Comparison of ENCODE assay signal across 18 cellular contexts in the genomic region with DNA sequence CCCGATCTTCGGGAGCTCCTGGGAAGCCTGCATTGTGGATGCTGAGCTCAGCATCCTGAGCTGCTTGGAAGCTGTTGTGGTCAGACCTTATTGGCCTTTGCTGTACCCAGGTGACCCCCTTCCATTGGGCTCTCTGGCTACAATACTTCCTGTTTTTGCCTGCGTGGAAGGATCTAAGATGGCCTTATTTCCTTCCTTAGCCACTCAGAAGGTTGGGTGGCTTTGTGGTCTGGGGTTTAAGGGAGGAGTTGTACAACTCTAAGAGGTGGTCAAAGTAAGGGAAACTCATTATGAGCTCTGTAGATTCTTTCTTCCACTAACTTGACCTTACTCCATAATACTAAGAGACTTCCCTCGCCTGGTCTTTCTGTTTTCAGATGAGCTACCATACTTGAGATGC. TPM values are rescaled to one million over a fixed set of nuclear protein-coding genes. Genes with fewer than 3 reads are reported as not detected.
DNase-seq lines count a peak whose midpoint lies in the region; ATAC-seq and TF ChIP-seq lines count a peak whose summit lies in the region.
"Had no signal": no experiment of that assay in that cellular context is flagged by ENCODE, and none has a peak within 500 bp of the region (broad histone marks: within the 10 kb centered on the region; RNA-seq: fewer than 3 reads in every experiment).

No MANE protein-coding gene starts in this region.

- TF ChIP-seq POLR2A in erythroblast (IDR thresholded peaks at IDR 0.05; ENCODE audit: low read length), result no peak

- H3K4me1 ChIP-seq in BLaER1 treated with 17β-estradiol and CSF1 and Interleukin-3, amounts not matched to agents 10 nM and 100 nM, result peaks cover 8 to 16% (median 12%) of the 10 kb centered on the region in 10 experiments; a peak in 18 of 20 replicates
- H3K4me1 ChIP-seq in DND-41 (ENCODE audit: insufficient read depth, low read length), result 0 out of 2 replicates have a peak, but pooled peaks cover 4% of the 10 kb centered on the region

- H2AFZ ChIP-seq in DND-41 (ENCODE audit: low read depth, low read length), result no peak overlapping the region

- no peak for TF ChIP-seq CTCF in DND-41 (IDR thresholded peaks at IDR 0.05; ENCODE audit: borderline replicate concordance, extremely low read depth, low read length, poor library complexity, severe bottlenecking)

- no peaks in the 10 kb centered on the region for H4K20me1 ChIP-seq in BLaER1 treated with 17β-estradiol and CSF1 and Interleukin-3, amounts not matched to agents 10 nM and 100 nM
- H4K20me1 ChIP-seq in DND-41 (ENCODE audit: insufficient read depth, low read length), result no peaks in the 10 kb centered on the region

- no peak overlapping the region for H3K9ac ChIP-seq in BLaER1 treated with 17β-estradiol and CSF1 and Interleukin-3, amounts not matched to agents 10 nM and 100 nM
- no peak overlapping the region for H3K9ac ChIP-seq in DND-41 (ENCODE audit: low read depth, low read length)

- no peaks in the 10 kb centered on the region for H3K36me3 ChIP-seq in BLaER1 treated with 17β-estradiol and CSF1 and Interleukin-3, amounts not matched to agents 10 nM and 100 nM
- no peaks in the 10 kb centered on the region for H3K36me3 ChIP-seq in DND-41 (ENCODE audit: insufficient read depth, low read length)
- H3K36me3 ChIP-seq: HAP-1 had no signal

- H3K79me2 ChIP-seq in DND-41 (ENCODE audit: insufficient read depth, low read length), result no peaks in the 10 kb centered on the region

- no peak overlapping the region for H3K4me3 ChIP-seq in BLaER1 treated with 17β-estradiol and CSF1 and Interleukin-3, amounts not matched to agents 10 nM and 100 nM
- H3K4me3 ChIP-seq in DND-41 (ENCODE audit: low read depth in 1 of 2, low read length in 2 of 2), result no peak overlapping the region
- H3K4me3 ChIP-seq: HAP-1 had no signal

- ATAC-seq in DND-41 (ENCODE audit: insufficient read depth, low read depth) (peak; percentile 44; the same call in 2 of the 3 replicates), HG03139 (IDR thresholded peaks at IDR 0.05; ENCODE audit: unreplicated experiment) (no peak)
- ATAC-seq: left colon, sciatic nerve had no signal

- peak overlapping the region; percentile 25 to 61 (median 35); a peak in 19 of 22 replicates for H3K4me2 ChIP-seq in BLaER1 treated with 17β-estradiol and CSF1 and Interleukin-3, amounts not matched to agents 10 nM and 100 nM
- H3K4me2 ChIP-seq in DND-41 (ENCODE audit: insufficient read depth, low read length), result no peak overlapping the region

- H3K27me3 ChIP-seq in BLaER1 treated with 17β-estradiol and CSF1 and Interleukin-3, amounts not matched to agents 10 nM and 100 nM, result no peaks in the 10 kb centered on the region
- H3K27me3 ChIP-seq in DND-41 (ENCODE audit: insufficient read depth, low read length, poor library complexity), result peaks cover 6% of the 10 kb centered on the region

- no peak overlapping the region for H3K27ac ChIP-seq in BLaER1 treated with 17β-estradiol and CSF1 and Interleukin-3, amounts not matched to agents 10 nM and 100 nM
- no peak overlapping the region for H3K27ac ChIP-seq in DND-41 (ENCODE audit: low read length)

- no peaks in the 10 kb centered on the region for H3K9me3 ChIP-seq in BLaER1 treated with 17β-estradiol and CSF1 and Interleukin-3, amounts not matched to agents 10 nM and 100 nM (replicated peaks in 1 of 11)
- no peaks in the 10 kb centered on the region for H3K9me3 ChIP-seq in DND-41 (ENCODE audit: insufficient read depth, low read length, severe bottlenecking)
- H3K9me3 ChIP-seq: HAP-1 had no signal

- DNase-seq in DND-41 (no peak), SKM-1 treated with dmso at 0.1 percent for 144 hours (lab: John Stamatoyannopoulos, UW; ENCODE audit: unreplicated experiment) (peak; percentile 98), mucosa of gallbladder (ENCODE audit: low spot score) (peak; percentile 2), erythroblast (lab: John Stamatoyannopoulos, UW) (no peak), NCI-H345 (lab: John Stamatoyannopoulos, UW) (no peak)
- no peak for DNase-seq in central memory CD4-positive, alpha-beta T cell
- DNase-seq: activated CD4-positive, alpha-beta T cell treated with anti-CD3 and anti-CD28 coated beads, Interleukin-2, amount 50 U/mL, for 48 hours; cerebellar nuclear complex; COR-L47; glutamatergic neuron; left colon; nephron progenitor cell had no signal

RNA-seq across cellular contexts. Expression of a gene that starts 17.7 kb away (rescaled TPM):
- 17.9 TPM for total RNA-seq in mucosa of gallbladder

RNA-seq across cellular contexts. Expression of a gene that starts 17.8 kb away (rescaled TPM):
- total RNA-seq in mucosa of gallbladder, result 4.1 TPM
- total RNA-seq: M059J had no signal

RNA-seq across cellular contexts. Expression of a gene that starts 19.8 kb away (rescaled TPM):
- 4.5 TPM for total RNA-seq in mucosa of gallbladder

RNA-seq across cellular contexts. Expression of a gene that starts 33.2 kb away (rescaled TPM):
- total RNA-seq in mucosa of gallbladder, result 2.3 TPM
- total RNA-seq: activated naive CD4-positive, alpha-beta T cell treated with anti-CD3 and anti-CD28 coated beads, Interleukin-2, amount 50 U/mL, for 72 hours had no signal

RNA-seq across cellular contexts. Expression of a gene that starts 38.3 kb away (rescaled TPM):
- total RNA-seq in mucosa of gallbladder, result 45.1 TPM
- total RNA-seq: M059J had no signal

Comparison
In these comparisons a context has a peak if more than half of its experiments do, and no peak if none do; other contexts are left out.
1. DNase-seq: peak in SKM-1 treated with dmso at 0.1 percent for 144 hours (single experiment) and mucosa of gallbladder (single experiment); none in DND-41 (single experiment), erythroblast (0 of 2), NCI-H345 (single experiment) and central memory CD4-positive, alpha-beta T cell (single experiment).